In genomic region chr10:95656291-95657164, GRCh38 we compare ENCODE assay signal across 8 cellular contexts. TPM values are rescaled to one million over a fixed set of nuclear protein-coding genes. Genes with fewer than 3 reads are reported as not detected.
DNase-seq lines count a peak whose midpoint lies in the region; ATAC-seq, FAIRE-seq and TF ChIP-seq lines count a peak whose summit lies in the region.

Gene ALDH18A1 (minus strand): TSS chr10:95656711. CDS start chr10:95653377, 3,334 bp downstream.

- peak within 1 kb of the TSS; percentile 73 to 76 for H3K27ac ChIP-seq in right atrium auricular region

- peak within 1 kb of the TSS; percentile 76 to 93 for H3K4me3 ChIP-seq in right atrium auricular region

- no peaks in the 10 kb centered on the region for H3K9me3 ChIP-seq in right atrium auricular region

- no peaks in the 10 kb centered on the region for H3K27me3 ChIP-seq in right atrium auricular region

- peak; percentile 79 for TF ChIP-seq POLR2A in GM15510 (IDR thresholded peaks at IDR 0.05; ENCODE audit: borderline replicate concordance, extremely low read depth, insufficient read length)

- ATAC-seq in HG02798 (IDR thresholded peaks at IDR 0.05; ENCODE audit: poor library complexity, unreplicated experiment), result peak; percentile 89

- H3K36me3 ChIP-seq in right atrium auricular region, result peaks cover 13% of the 10 kb centered on the region

- peak; percentile 20 for FAIRE-seq in urothelium cell line (lab: Jason Lieb, UNC)

- H3K4me1 ChIP-seq in right atrium auricular region, result peaks cover 0 to 11% of the 10 kb centered on the region in 2 donors

- DNase-seq in NCI-H1436 treated with DMSO at 0.1 percent for 48 hours (lab: John Stamatoyannopoulos, UW) (peak; percentile 44), T-helper 2 cell (peak; percentile 72 to 95 (median 83)), amygdala (lab: John Stamatoyannopoulos, UW) (peak; percentile 25 to 91 (median 78)), right atrium auricular region (ENCODE audit: low spot score) (peak; percentile 94), pulmonary artery endothelial cell (ENCODE audit: low read depth, low spot score) (peak; percentile 65), urothelium cell line (ENCODE audit: low spot score) (peak; percentile 91)

- no peak for TF ChIP-seq CTCF in right atrium auricular region (IDR thresholded peaks at IDR 0.05)

RNA-seq across cellular contexts. Expression of gene ALDH18A1, which starts in this region (rescaled TPM):
- total RNA-seq in right atrium auricular region (10 to 100 TPM; 13.7 to 17.6 TPM), pulmonary artery endothelial cell (110 and 126 TPM in 2 replicates)

Comparison
In these comparisons a context has a peak if more than half of its experiments do, and no peak if none do; other contexts are left out.
1. Peak in every context shown above with its lines: DNase-seq, ATAC-seq, H3K4me3 ChIP-seq and H3K27ac ChIP-seq.
2. DNase-seq: peak in every context shown above with its lines; median percentile 94 in right atrium auricular region; 91 in urothelium cell line; 83 in T-helper 2 cell; 78 in amygdala; 65 in pulmonary artery endothelial cell; 44 in NCI-H1436 treated with DMSO at 0.1 percent for 48 hours.